ENCODE assay signal across 8 cellular contexts in genomic region chr16:2882460-2883026, GRCh38. TPM values are rescaled to one million over a fixed set of nuclear protein-coding genes. Genes with fewer than 3 reads are reported as not detected.
DNase-seq lines count a peak whose midpoint lies in the region; ATAC-seq, FAIRE-seq and TF ChIP-seq lines count a peak whose summit lies in the region.

No MANE protein-coding gene starts in this region.

- peaks cover 0 to 8% of the 10 kb centered on the region in 2 donors for H3K4me1 ChIP-seq in right atrium auricular region
- peaks cover 8% of the 10 kb centered on the region for H3K4me1 ChIP-seq in prostate gland (replicated peaks)

- H3K9me3 ChIP-seq in right atrium auricular region, result no peaks in the 10 kb centered on the region
- H3K9me3 ChIP-seq in prostate gland, result no peaks in the 10 kb centered on the region

- peak; percentile 89 for ATAC-seq in HG02852 (IDR thresholded peaks at IDR 0.05; ENCODE audit: unreplicated experiment)

- TF ChIP-seq POLR2A in GM12892 (IDR thresholded peaks at IDR 0.05; ENCODE audit: low read depth, low read length) (no peak), prostate gland (IDR thresholded peaks at IDR 0.05) (peak; percentile 21)

- under 1% methylated on average over 33 of the region's 34 CpGs for WGBS in prostate gland

- H3K36me3 ChIP-seq in right atrium auricular region, result no peaks in the 10 kb centered on the region
- no peaks in the 10 kb centered on the region for H3K36me3 ChIP-seq in prostate gland

- intact Hi-C loops in prostate gland (cut with DNase I), result loop anchor here (2.0 kb wide), 1 partner anchor 22 kb away; no protein-coding TSS in a partner anchor

- H3K4me3 ChIP-seq in right atrium auricular region, result peak overlapping the region; percentile 73 to 95
- peak overlapping the region; percentile 50 to 71 for H3K4me3 ChIP-seq in prostate gland

- DNase-seq in GM12892 (ENCODE audit: insufficient read length) (peak; percentile 84), NCI-H1436 treated with DMSO at 0.1 percent for 48 hours (lab: John Stamatoyannopoulos, UW) (peak; percentile 90), T follicular helper cell (ENCODE audit: low read depth) (peak; percentile 91), anterior cingulate cortex (lab: John Stamatoyannopoulos, UW) (peak; percentile 88 to 100 (median 98)), right atrium auricular region (ENCODE audit: low spot score) (peak; percentile 99), prostate gland (ENCODE audit: low spot score) (peak; percentile 99), urothelium cell line (ENCODE audit: low spot score) (peak; percentile 97)

- no peak for TF ChIP-seq CTCF in right atrium auricular region (IDR thresholded peaks at IDR 0.05)
- no peak for TF ChIP-seq CTCF in prostate gland (IDR thresholded peaks at IDR 0.05)

- H3K27me3 ChIP-seq in right atrium auricular region (no peaks in the 10 kb centered on the region), prostate gland (replicated peaks; ENCODE audit: insufficient read depth) (no peaks in the 10 kb centered on the region)

- H3K27ac ChIP-seq in right atrium auricular region, result peak overlapping the region; percentile 94 to 98
- peak overlapping the region; percentile 91 to 96 for H3K27ac ChIP-seq in prostate gland

- FAIRE-seq in GM12892 (lab: Jason Lieb, UNC) (peak; percentile 99), urothelium cell line (lab: Jason Lieb, UNC) (peak; percentile 92)

RNA-seq across cellular contexts. Expression of gene FLYWCH2, which starts 0.5 kb away (rescaled TPM):
- 7.4 TPM for polyA plus RNA-seq in GM12892 (2012; ENCODE audit: missing spikeins)
- 10 to 100 TPM; 48.2 to 57.9 TPM for total RNA-seq in right atrium auricular region
- total RNA-seq in prostate gland, result 100 to 1,000 TPM in 1 of 2 donors, 10 to 100 TPM in 1; 78.8 to 150 TPM

RNA-seq across cellular contexts. Expression of gene PRSS22, which starts 24.6 kb away (rescaled TPM):
- not detected for polyA plus RNA-seq in GM12892 (2012; ENCODE audit: missing spikeins)
- total RNA-seq in right atrium auricular region (not detected), prostate gland (10 to 100 TPM; 18.6 to 30.9 TPM)

RNA-seq across cellular contexts. Expression of gene FLYWCH1, which starts 29.2 kb away (rescaled TPM):
- polyA plus RNA-seq in GM12892 (2012; ENCODE audit: missing spikeins), result 6.0 TPM
- total RNA-seq in right atrium auricular region (10 to 100 TPM; 31.5 to 37.8 TPM), prostate gland (10 to 100 TPM; 53.0 to 55.6 TPM)

RNA-seq across cellular contexts. Expression of gene ZG16B, which starts 52.4 kb away (rescaled TPM):
- polyA plus RNA-seq in GM12892 (2012; ENCODE audit: missing spikeins), result 9.3 TPM
- under 1 TPM in 1 of 2 donors, not detected in 1; 0.79 TPM for total RNA-seq in right atrium auricular region
- 100 to 1,000 TPM in 1 of 2 donors, 10 to 100 TPM in 1; 37.1 to 268 TPM for total RNA-seq in prostate gland

Comparison
In these comparisons a context has a peak if more than half of its experiments do, and no peak if none do; other contexts are left out.
1. Peak in every context shown above with its lines: DNase-seq, ATAC-seq, H3K4me3 ChIP-seq and H3K27ac ChIP-seq.
2. RNA of gene PRSS22, which starts 24.6 kb away (total RNA-seq): 18.6 to 30.9 TPM in prostate gland; not detected in right atrium auricular region; every median in the first group is over 10 times any median in the second.